ENCODE assay signal across 1 cellular context in the genomic region with DNA sequence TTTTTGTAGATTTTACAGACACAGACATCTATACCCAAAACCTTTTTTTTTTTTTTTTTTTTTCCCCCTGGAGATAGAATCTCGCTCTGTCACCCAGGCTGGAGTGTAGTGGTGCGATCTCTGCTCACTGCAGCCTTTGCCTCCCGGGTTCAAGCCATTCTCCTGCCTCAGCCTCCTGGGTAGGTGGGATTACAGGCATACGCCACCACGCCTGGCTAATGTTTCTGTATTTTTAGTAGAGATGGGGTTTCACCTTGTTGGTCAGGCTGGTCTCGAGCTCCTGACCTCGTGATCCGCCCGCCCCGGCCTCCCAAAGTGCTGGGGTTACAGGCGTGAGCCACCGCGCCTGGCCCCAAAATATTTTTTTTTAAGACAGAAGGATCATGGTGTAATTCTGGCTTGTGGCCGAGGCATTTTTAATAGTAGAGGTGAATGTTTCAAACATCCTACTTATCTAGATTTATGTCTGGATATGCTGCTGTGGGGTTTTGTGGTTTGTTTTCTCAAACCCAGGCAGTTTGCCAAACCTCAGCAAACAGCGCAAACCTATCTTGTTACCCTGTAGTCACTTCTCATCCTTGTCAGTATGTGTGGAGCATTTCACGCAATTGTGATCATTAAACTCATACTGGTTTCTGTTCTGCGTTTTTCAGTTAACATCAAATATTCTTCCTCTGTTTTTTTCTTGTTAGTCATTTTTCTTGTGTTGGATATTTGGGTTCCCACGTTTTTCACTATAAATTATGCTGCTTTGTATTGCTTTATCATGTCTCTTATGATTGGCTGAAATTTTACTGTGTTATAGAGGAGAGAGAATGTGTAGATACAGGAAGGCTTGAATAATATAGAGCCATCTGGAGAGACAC.
TF ChIP-seq lines count a peak whose summit lies in the region.

No MANE protein-coding gene starts in this region.

TF ChIP-seq in HepG2, 621 proteins besides CTCF, POLR2A, EP300 and RAD21:
- TF ChIP-seq, protein P1, sequence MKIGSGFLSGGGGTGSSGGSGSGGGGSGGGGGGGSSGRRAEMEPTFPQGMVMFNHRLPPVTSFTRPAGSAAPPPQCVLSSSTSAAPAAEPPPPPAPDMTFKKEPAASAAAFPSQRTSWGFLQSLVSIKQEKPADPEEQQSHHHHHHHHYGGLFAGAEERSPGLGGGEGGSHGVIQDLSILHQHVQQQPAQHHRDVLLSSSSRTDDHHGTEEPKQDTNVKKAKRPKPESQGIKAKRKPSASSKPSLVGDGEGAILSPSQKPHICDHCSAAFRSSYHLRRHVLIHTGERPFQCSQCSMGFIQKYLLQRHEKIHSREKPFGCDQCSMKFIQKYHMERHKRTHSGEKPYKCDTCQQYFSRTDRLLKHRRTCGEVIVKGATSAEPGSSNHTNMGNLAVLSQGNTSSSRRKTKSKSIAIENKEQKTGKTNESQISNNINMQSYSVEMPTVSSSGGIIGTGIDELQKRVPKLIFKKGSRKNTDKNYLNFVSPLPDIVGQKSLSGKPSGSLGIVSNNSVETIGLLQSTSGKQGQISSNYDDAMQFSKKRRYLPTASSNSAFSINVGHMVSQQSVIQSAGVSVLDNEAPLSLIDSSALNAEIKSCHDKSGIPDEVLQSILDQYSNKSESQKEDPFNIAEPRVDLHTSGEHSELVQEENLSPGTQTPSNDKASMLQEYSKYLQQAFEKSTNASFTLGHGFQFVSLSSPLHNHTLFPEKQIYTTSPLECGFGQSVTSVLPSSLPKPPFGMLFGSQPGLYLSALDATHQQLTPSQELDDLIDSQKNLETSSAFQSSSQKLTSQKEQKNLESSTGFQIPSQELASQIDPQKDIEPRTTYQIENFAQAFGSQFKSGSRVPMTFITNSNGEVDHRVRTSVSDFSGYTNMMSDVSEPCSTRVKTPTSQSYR (CRISPR knock-in tag; IDR thresholded peaks at IDR 0.05; ENCODE audit: borderline replicate concordance): no peak
